In genomic region chr2:229761663-229762062, GRCh38 we compare ENCODE assay signal across 2 cellular contexts.
TF ChIP-seq lines count a peak whose summit lies in the region.

No MANE protein-coding gene starts in this region.

TF ChIP-seq in HepG2, 621 proteins besides CTCF, POLR2A, EP300 and RAD21 (continues in another document):
- TF ChIP-seq AHDC1 (CRISPR knock-in tag; IDR thresholded peaks at IDR 0.05; ENCODE audit: borderline replicate concordance): no peak
- TF ChIP-seq ZFP37 (CRISPR knock-in tag; IDR thresholded peaks at IDR 0.05; ENCODE audit: borderline replicate concordance): no peak
- TF ChIP-seq ZNF292 (CRISPR knock-in tag; IDR thresholded peaks at IDR 0.05; ENCODE audit: borderline replicate concordance, low read depth): no peak
- no peak for TF ChIP-seq ZFP36L2 (CRISPR knock-in tag; IDR thresholded peaks at IDR 0.05)
- TF ChIP-seq ZNF609 (CRISPR knock-in tag; IDR thresholded peaks at IDR 0.05; ENCODE audit: borderline replicate concordance): no peak
- TF ChIP-seq POLR2G (IDR thresholded peaks at IDR 0.05; ENCODE audit: low read depth, low read length): no peak
- TF ChIP-seq SNAPC5 (CRISPR knock-in tag; IDR thresholded peaks at IDR 0.05; ENCODE audit: borderline replicate concordance): no peak
- TF ChIP-seq JUND (CRISPR knock-in tag; IDR thresholded peaks at IDR 0.05): no peak
- TF ChIP-seq MEIS1 (CRISPR knock-in tag; IDR thresholded peaks at IDR 0.05; ENCODE audit: borderline replicate concordance): no peak
- no peak for TF ChIP-seq THAP11 (CRISPR knock-in tag; IDR thresholded peaks at IDR 0.05)
- no peak for TF ChIP-seq ZBTB46 (CRISPR knock-in tag; IDR thresholded peaks at IDR 0.05; ENCODE audit: borderline replicate concordance)
- TF ChIP-seq GABPB1 (CRISPR knock-in tag; IDR thresholded peaks at IDR 0.05): no peak

TF ChIP-seq in K562, 482 proteins besides CTCF, POLR2A, EP300 and RAD21:
- TF ChIP-seq CEBPB (tag; IDR thresholded peaks at IDR 0.05) (no peak), MEF2D (tag; conservative IDR thresholded peaks at IDR 0.05; ENCODE audit: low read depth) (no peak), ETV1 (tag; conservative IDR thresholded peaks at IDR 0.05; ENCODE audit: low read depth) (no peak), MLLT1 (IDR thresholded peaks at IDR 0.05) (no peak), ZNF609 (CRISPR knock-in tag; IDR thresholded peaks at IDR 0.05; ENCODE audit: borderline replicate concordance) (no peak), ZKSCAN3 (CRISPR knock-in tag; IDR thresholded peaks at IDR 0.05) (no peak), TRIM28 (IDR thresholded peaks at IDR 0.05) (no peak), ASH1L (IDR thresholded peaks at IDR 0.05; ENCODE audit: borderline replicate concordance, low read depth, partially characterized antibody) (no peak), NR2F6 (CRISPR knock-in tag; IDR thresholded peaks at IDR 0.05) (no peak), PHF21A (IDR thresholded peaks at IDR 0.05; ENCODE audit: borderline replicate concordance, low read depth) (no peak), BHLHE40 (IDR thresholded peaks at IDR 0.05; ENCODE audit: low read length) (no peak), SNIP1 (IDR thresholded peaks at IDR 0.05; ENCODE audit: low read depth) (no peak), E2F1 (CRISPR knock-in tag; IDR thresholded peaks at IDR 0.05) (no peak), ZNF449 (CRISPR knock-in tag; IDR thresholded peaks at IDR 0.05) (no peak)
